Comparison of ENCODE assay signal across 13 cellular contexts in genomic region chr15:32723171-32723948, GRCh38. TPM values are rescaled to one million over a fixed set of nuclear protein-coding genes. Genes with fewer than 3 reads are reported as not detected.
DNase-seq lines count a peak whose midpoint lies in the region; ATAC-seq and TF ChIP-seq lines count a peak whose summit lies in the region.
"Had no signal": no experiment of that assay in that cellular context is flagged by ENCODE, and none has a peak within 500 bp of the region (broad histone marks: within the 10 kb centered on the region; RNA-seq: fewer than 3 reads in every experiment).

No MANE protein-coding gene starts in this region.

- H3K27ac Mint-ChIP-seq in activated B cell treated with CpG ODN at 0.5 μM for 24 hours (no peak overlapping the region), neural progenitor cell (no peak overlapping the region)

- CTCF ChIA-PET in activated B cell treated with CpG ODN at 0.5 μM for 24 hours (lab: Charles Lee): no interaction called here

- H3K4me3 ChIP-seq in neural progenitor cell: no peak overlapping the region
- H3K4me3 ChIP-seq: esophagus muscularis mucosa had no signal

- H3K27me3 Mint-ChIP-seq in activated B cell treated with CpG ODN at 0.5 μM for 24 hours: peaks cover 29% of the 10 kb centered on the region
- peaks cover 28% of the 10 kb centered on the region for H3K27me3 Mint-ChIP-seq in neural progenitor cell (ENCODE audit: insufficient read depth, low read depth)

- H3K27me3 ChIP-seq in neural progenitor cell: peaks cover 39% of the 10 kb centered on the region

- no peak overlapping the region for H3K27ac ChIP-seq in neural progenitor cell
- H3K27ac ChIP-seq: esophagus muscularis mucosa had no signal

- H3K4me3 Mint-ChIP-seq in activated B cell treated with CpG ODN at 0.5 μM for 24 hours: no peak overlapping the region
- H3K4me3 Mint-ChIP-seq in neural progenitor cell: no peak overlapping the region

- DNase-seq in GM20000 (ENCODE audit: low spot score) (peak; percentile 73), activated B cell treated with CpG ODN at 0.5 μM for 24 hours (no peak), hepatic stellate cell (ENCODE audit: low spot score) (no peak), T1000 (lab: John Stamatoyannopoulos, UW) (no peak), neural progenitor cell (ENCODE audit: low spot score) (no peak), SIG-M5 treated with dmso at 0.1 percent for 504 hours (lab: John Stamatoyannopoulos, UW; ENCODE audit: unreplicated experiment) (no peak)
- DNase-seq: activated CD4-positive, CD25-positive, alpha-beta regulatory T cell; DMS 273 treated with DMSO at 0.1 percent for 48 hours; NCI-H1105; nucleus accumbens had no signal

- intact Hi-C loops in activated B cell treated with CpG ODN at 0.5 μM for 24 hours (cut with micrococcal nuclease): no loop called here

- no peak overlapping the region for H3K4me2 ChIP-seq in neural progenitor cell

- H3K79me2 ChIP-seq in neural progenitor cell (ENCODE audit: low read depth): peaks cover 9% of the 10 kb centered on the region

- peaks cover 5% of the 10 kb centered on the region for H3K9me3 Mint-ChIP-seq in activated B cell treated with CpG ODN at 0.5 μM for 24 hours
- H3K9me3 Mint-ChIP-seq in neural progenitor cell: peaks cover 18% of the 10 kb centered on the region

- H3K36me3 Mint-ChIP-seq in activated B cell treated with CpG ODN at 0.5 μM for 24 hours (ENCODE audit: low read depth): no peaks in the 10 kb centered on the region
- H3K36me3 Mint-ChIP-seq in neural progenitor cell: peaks cover 5% of the 10 kb centered on the region

- POLR2A ChIA-PET in activated B cell treated with CpG ODN at 0.5 μM for 24 hours (lab: Charles Lee): no interaction called here

- H4K20me1 ChIP-seq in neural progenitor cell (ENCODE audit: low read depth): peaks cover 5% of the 10 kb centered on the region

- peaks cover 21% of the 10 kb centered on the region for H3F3A ChIP-seq in neural progenitor cell (ENCODE audit: low read depth)

- no peaks in the 10 kb centered on the region for H3K36me3 ChIP-seq in neural progenitor cell
- H3K36me3 ChIP-seq: esophagus muscularis mucosa had no signal

- H3K9ac ChIP-seq in neural progenitor cell: no peak overlapping the region

- peaks cover 5% of the 10 kb centered on the region for H3K9me3 ChIP-seq in neural progenitor cell (ENCODE audit: low read depth)
- H3K9me3 ChIP-seq: esophagus muscularis mucosa had no signal

- ATAC-seq in GM18508 (IDR thresholded peaks at IDR 0.05; ENCODE audit: insufficient read depth, unreplicated experiment): peak; percentile 87
- ATAC-seq in HG02973 (IDR thresholded peaks at IDR 0.05; ENCODE audit: unreplicated experiment): peak; percentile 89
- ATAC-seq in activated B cell treated with CpG ODN at 0.5 μM for 24 hours (ENCODE audit: low read depth): peak; percentile 40

- H3K4me1 ChIP-seq in neural progenitor cell: peaks cover 18% of the 10 kb centered on the region

- no peak overlapping the region for H2AFZ ChIP-seq in neural progenitor cell (replicated peaks)

- TF ChIP-seq CTCF in GM20000 (IDR thresholded peaks at IDR 0.05; ENCODE audit: extremely low read depth, missing control alignments) (no peak), activated B cell treated with CpG ODN at 0.5 μM for 24 hours (IDR thresholded peaks at IDR 0.05) (no peak), neural progenitor cell (IDR thresholded peaks at IDR 0.05) (no peak)

- peaks cover 18% of the 10 kb centered on the region for H3K4me1 Mint-ChIP-seq in activated B cell treated with CpG ODN at 0.5 μM for 24 hours
- peaks cover 12% of the 10 kb centered on the region for H3K4me1 Mint-ChIP-seq in neural progenitor cell

RNA-seq across cellular contexts. Expression of gene GREM1, which starts 5.6 kb away (rescaled TPM):
- total RNA-seq in activated B cell treated with CpG ODN at 0.5 μM for 24 hours (not detected in 2 replicates), neural progenitor cell (ENCODE audit: low replicate concordance) (2.9 and 4.4 TPM in 2 replicates)
